ENCODE assay signal across 18 cellular contexts in genomic region chr20:37576911-37577310, GRCh38. TPM values are rescaled to one million over a fixed set of nuclear protein-coding genes. Genes with fewer than 3 reads are reported as not detected.
DNase-seq lines count a peak whose midpoint lies in the region; ATAC-seq, FAIRE-seq and TF ChIP-seq lines count a peak whose summit lies in the region.
"Had no signal": no experiment of that assay in that cellular context is flagged by ENCODE, and none has a peak within 500 bp of the region (broad histone marks: within the 10 kb centered on the region; RNA-seq: fewer than 3 reads in every experiment).

No MANE protein-coding gene starts in this region.

- FAIRE-seq in H1 (lab: Jason Lieb, UNC): no peak
- FAIRE-seq: A204.1, G401.6, GM12892, H54 had no signal

- H3K79me2 ChIP-seq in OCI-LY7 (ENCODE audit: insufficient read depth, low read depth, low read length) (no peaks in the 10 kb centered on the region), H1 (ENCODE audit: control insufficient read depth in 1 of 2, insufficient read depth in 2 of 2, low read length in 2 of 2) (no peaks in the 10 kb centered on the region)

- TF ChIP-seq EP300 in H1 (IDR thresholded peaks at IDR 0.05; ENCODE audit: borderline replicate concordance in 1 of 2, low read depth in 2 of 2, low read length in 2 of 2) (no peak), sigmoid colon (IDR thresholded peaks at IDR 0.05) (no peak)

- H2BK12ac ChIP-seq in H1 (ENCODE audit: low read depth, low read length): no peak overlapping the region

- no TSS peak for BruUV-seq in OCI-LY7 (replicated peaks; lab: Mats Ljungman, UMichigan)

- H3K27me3 ChIP-seq in BLaER1 treated with 17β-estradiol and CSF1 and Interleukin-3, amounts not matched to agents 10 nM and 100 nM: no peaks in the 10 kb centered on the region; a peak in 1 of 22 replicates
- H3K27me3 ChIP-seq in H1 (replicated peaks in 1 of 4; ENCODE audit: control insufficient read depth in 3 of 4, extremely low read depth in 1 of 4, insufficient read depth in 3 of 4, low read length in 3 of 4) (no peaks in the 10 kb centered on the region), sigmoid colon (peaks cover 0 to 27% (median 0%) of the 10 kb centered on the region in 3 donors)
- H3K27me3 ChIP-seq in CD4-positive, alpha-beta T cell (ENCODE audit: control insufficient read depth, insufficient read depth, low read length): peaks cover 7% of the 10 kb centered on the region
- H3K27me3 ChIP-seq: BE2C had no signal

- 94% methylated on average over 1 of the region's 1 CpG; no CpG with 5 or more reads in 1 of the 2 experiments for WGBS in H1 (ENCODE audit: extremely low coverage in 1 of 2, insufficient coverage in 1 of 2, insufficient read length in 1 of 2, insufficient replicate concordance in 2 of 2, low coverage in 1 of 2, low lambda C conversion rate in 2 of 2, missing lambda C conversion rate in 1 of 2), 2 experiments
- WGBS in sigmoid colon, 2 donors: 64 to 71% methylated on average over 1 of the region's 1 CpG

- no peak overlapping the region for H3K9ac ChIP-seq in BLaER1 treated with 17β-estradiol and CSF1 and Interleukin-3, amounts not matched to agents 10 nM and 100 nM
- H3K9ac ChIP-seq in H1 (replicated peaks in 1 of 4; ENCODE audit: extremely low read depth in 1 of 4, low read depth in 3 of 4, low read length in 3 of 4): no peak overlapping the region

- H2BK5ac ChIP-seq in H1 (ENCODE audit: low read depth, low read length): peak overlapping the region; percentile 35; the same call in 1 of the 2 replicates

- H3K4ac ChIP-seq in H1 (replicated peaks; ENCODE audit: insufficient read length, low read depth, low read length): no peak overlapping the region

- H3K4me1 Mint-ChIP-seq in CD4-positive, alpha-beta T cell (ENCODE audit: low read depth): no peaks in the 10 kb centered on the region

- no peaks in the 10 kb centered on the region for H3K36me3 ChIP-seq in BLaER1 treated with 17β-estradiol and CSF1 and Interleukin-3, amounts not matched to agents 10 nM and 100 nM
- no peaks in the 10 kb centered on the region for H3K36me3 ChIP-seq in OCI-LY7 (ENCODE audit: insufficient read depth, low read length)
- H3K36me3 ChIP-seq in H1 (ENCODE audit: control insufficient read depth in 2 of 4, insufficient read depth in 4 of 4, low read length in 3 of 4): no peaks in the 10 kb centered on the region
- no peaks in the 10 kb centered on the region for H3K36me3 ChIP-seq in sigmoid colon
- H3K36me3 ChIP-seq: BE2C had no signal

- no peak overlapping the region for H2BK20ac ChIP-seq in H1 (ENCODE audit: low read length)

- no peak overlapping the region for H3K4me3 Mint-ChIP-seq in CD4-positive, alpha-beta T cell

- TF ChIP-seq POLR2A in H1 (IDR thresholded peaks at IDR 0.05; ENCODE audit: control extremely low read depth in 1 of 2, low read depth in 2 of 2, low read length in 2 of 2): no peak
- no peak for TF ChIP-seq POLR2A in sigmoid colon (IDR thresholded peaks at IDR 0.05)

- H4K8ac ChIP-seq in H1 (ENCODE audit: extremely low read depth, insufficient read depth, low read length): no peak overlapping the region

- H3K79me1 ChIP-seq in H1 (ENCODE audit: low read depth, low read length): no peaks in the 10 kb centered on the region

- peaks cover 19 to 33% (median 25%) of the 10 kb centered on the region in 10 experiments for H3K4me1 ChIP-seq in BLaER1 treated with 17β-estradiol and CSF1 and Interleukin-3, amounts not matched to agents 10 nM and 100 nM
- H3K4me1 ChIP-seq in OCI-LY7 (ENCODE audit: insufficient read depth, low read length, poor library complexity, severe bottlenecking) (peaks cover 17% of the 10 kb centered on the region), H1 (replicated peaks in 1 of 4; ENCODE audit: control insufficient read depth in 3 of 4, insufficient read depth in 4 of 4, low read length in 3 of 4) (peaks cover 0 to 2% (median 0%) of the 10 kb centered on the region in 4 experiments; a peak in 2 of 7 replicates), sigmoid colon (no peaks in the 10 kb centered on the region)
- H3K4me1 ChIP-seq: BE2C had no signal

- no peak overlapping the region for H4K91ac ChIP-seq in H1 (replicated peaks; ENCODE audit: insufficient read length, low read length)

- H3K23me2 ChIP-seq in H1 (ENCODE audit: low read depth, low read length): no peaks in the 10 kb centered on the region

- no peaks in the 10 kb centered on the region for H3K9me3 Mint-ChIP-seq in CD4-positive, alpha-beta T cell
- H3K9me3 Mint-ChIP-seq: IgD-negative memory B cell had no signal

- H4K20me1 ChIP-seq in BLaER1 treated with 17β-estradiol and CSF1 and Interleukin-3, amounts not matched to agents 10 nM and 100 nM: peaks cover 0 to 31% (median 20%) of the 10 kb centered on the region in 11 experiments; a peak in 13 of 22 replicates
- H4K20me1 ChIP-seq in OCI-LY7 (ENCODE audit: insufficient read depth, low read length): no peaks in the 10 kb centered on the region
- H4K20me1 ChIP-seq in H1 (replicated peaks in 1 of 2; ENCODE audit: control insufficient read depth in 1 of 2, insufficient read depth in 2 of 2, low read length in 2 of 2): no peaks in the 10 kb centered on the region

- H2BK120ac ChIP-seq in H1 (replicated peaks; ENCODE audit: low read depth, low read length): no peak overlapping the region

- H2AK5ac ChIP-seq in H1 (ENCODE audit: low read depth, low read length): no peak overlapping the region

- no peak overlapping the region for H3K4me3 ChIP-seq in BLaER1 treated with 17β-estradiol and CSF1 and Interleukin-3, amounts not matched to agents 10 nM and 100 nM
- H3K4me3 ChIP-seq in OCI-LY7 (ENCODE audit: low read depth, low read length, poor library complexity, severe bottlenecking) (no peak overlapping the region), H1 (ENCODE audit: extremely low read depth in 1 of 4, insufficient read depth in 2 of 4, low read depth in 3 of 4, low read length in 4 of 4) (no peak overlapping the region), sigmoid colon (no peak overlapping the region)

- H3K18ac ChIP-seq in H1 (ENCODE audit: extremely low read depth, low read length): no peak overlapping the region

- H2AFZ ChIP-seq in OCI-LY7 (ENCODE audit: low read length): no peak overlapping the region
- H2AFZ ChIP-seq in H1 (ENCODE audit: low read length): no peak overlapping the region

- intact Hi-C loops in OCI-LY7 (cut with micrococcal nuclease; ENCODE audit: unreplicated experiment) (no loop called here), sigmoid colon (cut with DNase I) (no loop called here)
- intact Hi-C loops in CD4-positive, alpha-beta T cell (cut with DNase I, micrococcal nuclease): no loop called here

- no peak for ATAC-seq in CD4-positive, alpha-beta T cell (ENCODE audit: poor library complexity)

- H3K9me2 ChIP-seq in OCI-LY7 (ENCODE audit: insufficient read depth, low read length): no peaks in the 10 kb centered on the region

- no peak overlapping the region for H3K23ac ChIP-seq in H1 (ENCODE audit: insufficient read length)

- TF ChIP-seq CTCF in OCI-LY7 (conservative IDR thresholded peaks at IDR 0.05; ENCODE audit: low read length): no peak
- no peak for TF ChIP-seq CTCF in H1 (IDR thresholded peaks at IDR 0.05; ENCODE audit: control extremely low read depth in 1 of 3, insufficient read depth in 1 of 3, low read depth in 1 of 3, low read length in 3 of 3)
- no peak for TF ChIP-seq CTCF in sigmoid colon (IDR thresholded peaks at IDR 0.05)
- TF ChIP-seq CTCF in CD4-positive, alpha-beta T cell (IDR thresholded peaks at IDR 0.05): no peak

- no peak overlapping the region for H3K27ac Mint-ChIP-seq in CD4-positive, alpha-beta T cell

- H3K56ac ChIP-seq in H1 (replicated peaks; ENCODE audit: insufficient read length, low read depth, low read length): no peak overlapping the region

- no peak overlapping the region for H2BK15ac ChIP-seq in H1 (ENCODE audit: low read length)

- no peak overlapping the region for H3K14ac ChIP-seq in H1 (ENCODE audit: insufficient read length)

- CTCF ChIA-PET in OCI-LY7 (lab: Charles Lee; ENCODE audit: unreplicated experiment): no interaction called here
- CTCF ChIA-PET in H1 (lab: Charles Lee; ENCODE audit: partially characterized antibody): interaction anchor here (1.6 to 5.6 kb wide), 2 partner anchors 8 to 12 kb away, joined by 5 to 55 read pairs; no protein-coding TSS in a partner anchor
- CTCF ChIA-PET in CD4-positive, alpha-beta T cell (lab: Charles Lee): no interaction called here

- H3K27ac ChIP-seq in BLaER1 treated with 17β-estradiol and CSF1 and Interleukin-3, amounts not matched to agents 10 nM and 100 nM: no peak overlapping the region
- no peak overlapping the region for H3K27ac ChIP-seq in OCI-LY7 (ENCODE audit: low read depth, low read length, poor library complexity, severe bottlenecking)
- no peak overlapping the region for H3K27ac ChIP-seq in H1 (ENCODE audit: low read depth, low read length)
- H3K27ac ChIP-seq in sigmoid colon: no peak overlapping the region
- H3K27ac ChIP-seq in CD4-positive, alpha-beta T cell (ENCODE audit: low read depth, low read length): no peak overlapping the region

- no peak for DNase-seq in OCI-LY7 (ENCODE audit: low spot score)
- DNase-seq in H1 (ENCODE audit: low read depth in 1 of 2, low spot score in 2 of 2): no peak
- peak; percentile 12 for DNase-seq in sigmoid colon
- DNase-seq in activated T-cell treated with anti-CD3 and anti-CD28 coated beads, Interleukin-2, amount 50 U/mL, for 1 hour: no peak
- DNase-seq in hippocampal formation (lab: John Stamatoyannopoulos, UW): no peak
- no peak for DNase-seq in SKM-1 (lab: John Stamatoyannopoulos, UW; ENCODE audit: unreplicated experiment)
- no peak for DNase-seq in CD4-positive, alpha-beta T cell
- DNase-seq: BE2C, DMS79, EL, KG1 had no signal

- POLR2A ChIA-PET in OCI-LY7 (lab: Charles Lee) (no interaction called here), H1 (lab: Charles Lee; ENCODE audit: partially characterized antibody) (no interaction called here)
- POLR2A ChIA-PET in CD4-positive, alpha-beta T cell (lab: Charles Lee): no interaction called here

- H3K4me2 ChIP-seq in BLaER1 treated with 17β-estradiol and CSF1 and Interleukin-3, amounts not matched to agents 10 nM and 100 nM: peak overlapping the region; percentile 46 to 88 (median 79)
- H3K4me2 ChIP-seq in OCI-LY7 (ENCODE audit: low read length) (peak overlapping the region; percentile 7; the same call in 1 of the 2 replicates), H1 (ENCODE audit: insufficient read depth in 1 of 2, low read depth in 2 of 2, low read length in 2 of 2) (no peak overlapping the region)

- peaks cover 53% of the 10 kb centered on the region for H3K27me3 Mint-ChIP-seq in CD4-positive, alpha-beta T cell

- H4K5ac ChIP-seq in H1 (ENCODE audit: insufficient read length, low read depth, low read length): no peak overlapping the region

- no peaks in the 10 kb centered on the region for H3K9me3 ChIP-seq in BLaER1 treated with 17β-estradiol and CSF1 and Interleukin-3, amounts not matched to agents 10 nM and 100 nM (replicated peaks in 1 of 11)
- H3K9me3 ChIP-seq in OCI-LY7 (ENCODE audit: low read length): no peaks in the 10 kb centered on the region
- no peaks in the 10 kb centered on the region for H3K9me3 ChIP-seq in H1 (ENCODE audit: insufficient read depth in 2 of 2, low read depth in 1 of 2, low read length in 1 of 2)
- no peaks in the 10 kb centered on the region for H3K9me3 ChIP-seq in sigmoid colon
- no peaks in the 10 kb centered on the region for H3K9me3 ChIP-seq in CD4-positive, alpha-beta T cell (ENCODE audit: control insufficient read depth, low read length)
- H3K9me3 ChIP-seq: BE2C had no signal

- no peak for TF ChIP-seq RAD21 in H1 (IDR thresholded peaks at IDR 0.05 in 1 of 2, conservative IDR thresholded peaks at IDR 0.05 in 1 of 2; ENCODE audit: low read depth in 2 of 2, low read length in 2 of 2)

- no peaks in the 10 kb centered on the region for H3K36me3 Mint-ChIP-seq in CD4-positive, alpha-beta T cell (ENCODE audit: low read depth)
- H3K36me3 Mint-ChIP-seq: IgD-negative memory B cell had no signal

RNA-seq across cellular contexts. Expression of gene BLCAP, which starts 49.2 kb away (rescaled TPM):
- total RNA-seq in OCI-LY7 (2014; rRNA removed; shearing (Covaris generic)): 25.1 and 32.3 TPM in 2 replicates
- total RNA-seq in OCI-LY7 (2022): 55.1 and 57.7 TPM in 2 replicates
- total RNA-seq in H1 (2021; fragmentation: NEBNext Ultra II Directional; extraction: Animal tissue kit (Norgen Biotek cat#: 25700)): 51.1 and 60.3 TPM in 2 replicates
- polyA plus RNA-seq in H1 (2011; rRNA removed): 69.2 and 72.2 TPM in 2 replicates
- polyA plus RNA-seq in H1 (2011; cell fraction: cytosol; rRNA removed): 68.8 TPM
- 57.1 TPM for polyA plus RNA-seq in H1 (2011; cell fraction: nucleus; rRNA removed)
- 39.7 to 48.2 TPM (median 45.8 TPM) in 4 replicates for polyA plus RNA-seq in H1 (2012, experiment 1 of 2)
- 36.4 TPM for polyA plus RNA-seq in H1 (2012, experiment 2 of 2)
- 48.3 TPM for polyA plus RNA-seq in H1 (2013, experiment 1 of 2)
- polyA plus RNA-seq in H1 (2013, experiment 2 of 2): 52.3 TPM
- polyA minus RNA-seq in H1 (2011; rRNA and poly(A)+ RNA removed): 48.7 and 61.2 TPM in 2 replicates
- 29.9 TPM for polyA minus RNA-seq in H1 (2011; cell fraction: cytosol; rRNA and poly(A)+ RNA removed)
- polyA minus RNA-seq in H1 (2011; cell fraction: nucleus; rRNA and poly(A)+ RNA removed): 46.8 TPM
- 10 to 100 TPM; 53.1 to 68.1 (median 57.1) TPM for total RNA-seq in sigmoid colon
- 10 to 100 TPM; 40.2 to 68.7 (median 56.5) TPM for polyA plus RNA-seq in sigmoid colon
- total RNA-seq in CD4-positive, alpha-beta T cell: 10 to 100 TPM; 59.4 to 60.1 TPM

RNA-seq across cellular contexts. Expression of gene NNAT, which starts 55.9 kb away (rescaled TPM):
- not detected in 2 replicates for total RNA-seq in OCI-LY7 (2014; rRNA removed; shearing (Covaris generic))
- not detected in 2 replicates for total RNA-seq in OCI-LY7 (2022)
- 66.8 and 71.5 TPM in 2 replicates for total RNA-seq in H1 (2021; fragmentation: NEBNext Ultra II Directional; extraction: Animal tissue kit (Norgen Biotek cat#: 25700))
- 175 and 184 TPM in 2 replicates for polyA plus RNA-seq in H1 (2011; rRNA removed)
- 189 TPM for polyA plus RNA-seq in H1 (2011; cell fraction: cytosol; rRNA removed)
- polyA plus RNA-seq in H1 (2011; cell fraction: nucleus; rRNA removed): 108 TPM
- 95.7 to 129 TPM (median 122 TPM) in 4 replicates for polyA plus RNA-seq in H1 (2012, experiment 1 of 2)
- polyA plus RNA-seq in H1 (2012, experiment 2 of 2): 151 TPM
- 60.7 TPM for polyA plus RNA-seq in H1 (2013, experiment 1 of 2)
- polyA plus RNA-seq in H1 (2013, experiment 2 of 2): 75.9 TPM
- polyA minus RNA-seq in H1 (2011; rRNA and poly(A)+ RNA removed): 52.9 and 63.8 TPM in 2 replicates
- 35.2 TPM for polyA minus RNA-seq in H1 (2011; cell fraction: cytosol; rRNA and poly(A)+ RNA removed)
- 29.1 TPM for polyA minus RNA-seq in H1 (2011; cell fraction: nucleus; rRNA and poly(A)+ RNA removed)
- total RNA-seq in sigmoid colon: 100 to 1,000 TPM in 2 of 4 donors, 10 to 100 TPM in 2; 82.8 to 125 (median 97.2) TPM
- polyA plus RNA-seq in sigmoid colon: 10 to 100 TPM in 1 of 3 donors, 1 to 10 TPM in 1, not detected in 1; 7.8 to 20.8 TPM
- not detected for total RNA-seq in CD4-positive, alpha-beta T cell
- total RNA-seq: HT1080 had no signal
- polyA plus RNA-seq: IgD-negative memory B cell had no signal

Comparison
In these comparisons a context has a peak if more than half of its experiments do, and no peak if none do; other contexts are left out.
1. H3K4me2 ChIP-seq: peak in BLaER1 treated with 17β-estradiol and CSF1 and Interleukin-3, amounts not matched to agents 10 nM and 100 nM (11 of 11) and OCI-LY7 (single experiment); none in H1 (0 of 2).
2. RNA of gene NNAT, which starts 55.9 kb away (total RNA-seq): 82.8 to 125 TPM in sigmoid colon and 66.8 to 71.5 TPM in H1; not detected in CD4-positive, alpha-beta T cell and not detected in OCI-LY7; every median in the first group is over 10 times any median in the second.